ENCODE assay signal across 19 cellular contexts in genomic region chr20:41169184-41169690, GRCh38. TPM values are rescaled to one million over a fixed set of nuclear protein-coding genes. Genes with fewer than 3 reads are reported as not detected.
DNase-seq lines count a peak whose midpoint lies in the region; ATAC-seq, FAIRE-seq and TF ChIP-seq lines count a peak whose summit lies in the region.
"Had no signal": no experiment of that assay in that cellular context is flagged by ENCODE, and none has a peak within 500 bp of the region (broad histone marks: within the 10 kb centered on the region; RNA-seq: fewer than 3 reads in every experiment).

No MANE protein-coding gene starts in this region.

- no peaks in the 10 kb centered on the region for H3K9me3 Mint-ChIP-seq in activated T-cell treated with anti-CD3 and anti-CD28 coated beads, Interleukin-2, amount 50 U/mL, for 72 hours
- H3K9me3 Mint-ChIP-seq in CD4-positive, alpha-beta memory T cell: no peaks in the 10 kb centered on the region
- no peaks in the 10 kb centered on the region for H3K9me3 Mint-ChIP-seq in astrocyte (ENCODE audit: unreplicated experiment)
- no peaks in the 10 kb centered on the region for H3K9me3 Mint-ChIP-seq in activated T-helper 2 cell treated with anti-CD3 and anti-CD28 coated beads, Interferon-gamma antibody, Interleukin-2, Interleukin-4, amounts not matched to agents 10 μg/mL and 5 μg/mL and 100 μg/mL, durations not matched to agents 14 hours and 24 hours and 36 hours
- H3K9me3 Mint-ChIP-seq: GM23338 had no signal

- H3K79me2 ChIP-seq in astrocyte (ENCODE audit: insufficient read depth, low read length) (no peaks in the 10 kb centered on the region), trophoblast cell (ENCODE audit: control insufficient read depth, insufficient read depth, low read length, poor library complexity) (no peaks in the 10 kb centered on the region)

- TF ChIP-seq CTCF in astrocyte (IDR thresholded peaks at IDR 0.05; ENCODE audit: insufficient read depth, low read depth, low read length): no peak

- H2BK12ac ChIP-seq in trophoblast cell (ENCODE audit: low read length): no peak overlapping the region

- no peak overlapping the region for H4K8ac ChIP-seq in trophoblast cell (ENCODE audit: low read depth, low read length)

- intact Hi-C loops in CD4-positive, alpha-beta memory T cell (cut with micrococcal nuclease): no loop called here
- intact Hi-C loops in activated T-helper 2 cell treated with anti-CD3 and anti-CD28 coated beads, Interferon-gamma antibody, Interleukin-2, Interleukin-4, amounts not matched to agents 10 μg/mL and 5 μg/mL and 100 μg/mL, durations not matched to agents 14 hours and 24 hours and 36 hours (cut with micrococcal nuclease): no loop called here

- peak; percentile 13 for DNase-seq in activated T-cell treated with anti-CD3 and anti-CD28 coated beads, Interleukin-2, amount 50 U/mL, for 1 hour
- DNase-seq in activated T-cell treated with anti-CD3 and anti-CD28 coated beads, Interleukin-2, amount 50 U/mL, for 72 hours: no peak
- DNase-seq in CD4-positive, alpha-beta memory T cell: no peak
- no peak for DNase-seq in astrocyte (ENCODE audit: low read depth)
- no peak for DNase-seq in trophoblast cell
- DNase-seq in activated T-helper 2 cell treated with anti-CD3 and anti-CD28 coated beads, Interferon-gamma antibody, Interleukin-2, Interleukin-4, amounts not matched to agents 10 μg/mL and 5 μg/mL and 100 μg/mL, durations not matched to agents 14 hours and 24 hours and 36 hours (ENCODE audit: low spot score): no peak
- DNase-seq: DND-41; kidney glomerular epithelial cell; NCI-H1436 treated with DMSO at 0.1 percent for 48 hours; NCI-H82; PC-9; stimulated activated CD4-positive, alpha-beta T cell treated with anti-CD3 and anti-CD28 coated beads, Interleukin-12 subunit alpha, Interleukin-12 subunit beta, amount 100 ng/mL, for 4 hours; T-helper 9 cell had no signal

- H3K9ac ChIP-seq in astrocyte (ENCODE audit: low read length): no peak overlapping the region
- no peak overlapping the region for H3K9ac ChIP-seq in trophoblast cell (ENCODE audit: low read length)

- POLR2A ChIA-PET in CD4-positive, alpha-beta memory T cell (lab: Charles Lee; ENCODE audit: partially characterized antibody): interaction anchor here (0.9 to 8.8 kb wide), 3 partner anchors 11 to 63 kb away, joined by 4 to 70 read pairs (median 4); no protein-coding TSS in a partner anchor

- H3K36me3 ChIP-seq in CD4-positive, alpha-beta memory T cell (ENCODE audit: insufficient read depth, low read length): peaks cover 96% of the 10 kb centered on the region
- H3K36me3 ChIP-seq in astrocyte (ENCODE audit: insufficient read depth, low read length) (peaks cover 62% of the 10 kb centered on the region), trophoblast cell (ENCODE audit: control insufficient read depth in 1 of 2, insufficient read depth in 2 of 2, low read length in 2 of 2) (peaks cover 94 to 96% of the 10 kb centered on the region in 2 experiments)

- peaks cover 63% of the 10 kb centered on the region for H4K20me1 ChIP-seq in astrocyte (ENCODE audit: insufficient read depth, low read length)

- no peaks in the 10 kb centered on the region for H3K27me3 Mint-ChIP-seq in activated T-cell treated with anti-CD3 and anti-CD28 coated beads, Interleukin-2, amount 50 U/mL, for 72 hours (ENCODE audit: low read depth)
- H3K27me3 Mint-ChIP-seq in CD4-positive, alpha-beta memory T cell: no peaks in the 10 kb centered on the region
- H3K27me3 Mint-ChIP-seq in astrocyte (ENCODE audit: low read depth, unreplicated experiment): no peaks in the 10 kb centered on the region
- H3K27me3 Mint-ChIP-seq in activated T-helper 2 cell treated with anti-CD3 and anti-CD28 coated beads, Interferon-gamma antibody, Interleukin-2, Interleukin-4, amounts not matched to agents 10 μg/mL and 5 μg/mL and 100 μg/mL, durations not matched to agents 14 hours and 24 hours and 36 hours (ENCODE audit: low read depth): no peaks in the 10 kb centered on the region

- FAIRE-seq in astrocyte (lab: Jason Lieb, UNC): no peak
- FAIRE-seq: colon had no signal

- no peak overlapping the region for H3K18ac ChIP-seq in trophoblast cell (ENCODE audit: low read length)

- peaks cover 33% of the 10 kb centered on the region for H3K4me1 Mint-ChIP-seq in activated T-cell treated with anti-CD3 and anti-CD28 coated beads, Interleukin-2, amount 50 U/mL, for 72 hours (ENCODE audit: low read depth)
- peaks cover under 1 to 52% (median 24%) of the 10 kb centered on the region in 4 donors for H3K4me1 Mint-ChIP-seq in CD4-positive, alpha-beta memory T cell
- H3K4me1 Mint-ChIP-seq in astrocyte (ENCODE audit: low read depth, unreplicated experiment): peaks cover 2% of the 10 kb centered on the region
- H3K4me1 Mint-ChIP-seq in activated T-helper 2 cell treated with anti-CD3 and anti-CD28 coated beads, Interferon-gamma antibody, Interleukin-2, Interleukin-4, amounts not matched to agents 10 μg/mL and 5 μg/mL and 100 μg/mL, durations not matched to agents 14 hours and 24 hours and 36 hours (ENCODE audit: low read depth): peaks cover 17% of the 10 kb centered on the region
- H3K4me1 Mint-ChIP-seq: GM23338 had no signal

- H3K36me3 Mint-ChIP-seq in activated T-cell treated with anti-CD3 and anti-CD28 coated beads, Interleukin-2, amount 50 U/mL, for 72 hours (ENCODE audit: insufficient read depth in 2 of 2): peaks cover 16 to 39% of the 10 kb centered on the region in 2 donors
- H3K36me3 Mint-ChIP-seq in CD4-positive, alpha-beta memory T cell: peaks cover 51 to 90% of the 10 kb centered on the region in 2 donors
- H3K36me3 Mint-ChIP-seq in astrocyte (ENCODE audit: low read depth, unreplicated experiment): peaks cover 56% of the 10 kb centered on the region
- peaks cover 84% of the 10 kb centered on the region for H3K36me3 Mint-ChIP-seq in activated T-helper 2 cell treated with anti-CD3 and anti-CD28 coated beads, Interferon-gamma antibody, Interleukin-2, Interleukin-4, amounts not matched to agents 10 μg/mL and 5 μg/mL and 100 μg/mL, durations not matched to agents 14 hours and 24 hours and 36 hours (ENCODE audit: low read depth)

- no peak overlapping the region for H2AK5ac ChIP-seq in trophoblast cell (ENCODE audit: low read length)

- H3K23ac ChIP-seq in trophoblast cell (ENCODE audit: low read length): no peak overlapping the region

- peak overlapping the region; percentile 20 for H3K27ac ChIP-seq in CD4-positive, alpha-beta memory T cell (ENCODE audit: low read depth, low read length)
- peak overlapping the region; percentile 25 for H3K27ac ChIP-seq in astrocyte (ENCODE audit: low read depth, low read length)
- no peak overlapping the region for H3K27ac ChIP-seq in trophoblast cell (ENCODE audit: low read depth, low read length)
- H3K27ac ChIP-seq: PC-9 had no signal

- no peaks in the 10 kb centered on the region for H3K9me3 ChIP-seq in CD4-positive, alpha-beta memory T cell (ENCODE audit: control insufficient read depth in 1 of 2, low read length in 2 of 2)
- H3K9me3 ChIP-seq in astrocyte (ENCODE audit: insufficient read depth, low read depth, low read length): no peaks in the 10 kb centered on the region
- no peaks in the 10 kb centered on the region for H3K9me3 ChIP-seq in trophoblast cell (ENCODE audit: insufficient read depth, low read depth, low read length)
- H3K9me3 ChIP-seq: upper lobe of left lung had no signal

- H3K27me3 ChIP-seq in CD4-positive, alpha-beta memory T cell (ENCODE audit: insufficient read depth, low read length): no peaks in the 10 kb centered on the region
- H3K27me3 ChIP-seq in astrocyte (ENCODE audit: insufficient read depth, low read length): no peaks in the 10 kb centered on the region
- H3K27me3 ChIP-seq in trophoblast cell (ENCODE audit: insufficient read depth, low read length): no peaks in the 10 kb centered on the region
- H3K27me3 ChIP-seq: upper lobe of left lung had no signal

- H3K27ac Mint-ChIP-seq in activated T-cell treated with anti-CD3 and anti-CD28 coated beads, Interleukin-2, amount 50 U/mL, for 72 hours: no peak overlapping the region
- peak overlapping the region in 5 of 7 donors; percentile 22 to 98 (median 75) for H3K27ac Mint-ChIP-seq in CD4-positive, alpha-beta memory T cell
- no peak overlapping the region for H3K27ac Mint-ChIP-seq in astrocyte (ENCODE audit: unreplicated experiment)
- no peak overlapping the region for H3K27ac Mint-ChIP-seq in activated T-helper 2 cell treated with anti-CD3 and anti-CD28 coated beads, Interferon-gamma antibody, Interleukin-2, Interleukin-4, amounts not matched to agents 10 μg/mL and 5 μg/mL and 100 μg/mL, durations not matched to agents 14 hours and 24 hours and 36 hours
- H3K27ac Mint-ChIP-seq: GM23338 had no signal

- CTCF ChIA-PET in CD4-positive, alpha-beta memory T cell (lab: Charles Lee; ENCODE audit: partially characterized antibody): interaction anchor here (2.2 to 2.8 kb wide), 2 partner anchors 11 to 34 kb away, joined by 11 to 16 read pairs; no protein-coding TSS in a partner anchor

- H2BK5ac ChIP-seq in trophoblast cell (ENCODE audit: low read depth, low read length, poor library complexity): no peak overlapping the region

- peaks cover 10% of the 10 kb centered on the region for H3K4me1 ChIP-seq in CD4-positive, alpha-beta memory T cell (ENCODE audit: insufficient read depth, low read length)
- H3K4me1 ChIP-seq in astrocyte (ENCODE audit: insufficient read depth, low read length) (peaks cover 6% of the 10 kb centered on the region), trophoblast cell (ENCODE audit: control insufficient read depth in 1 of 2, insufficient read depth in 2 of 2, low read length in 2 of 2) (no peaks in the 10 kb centered on the region)

- H3K4me3 Mint-ChIP-seq in activated T-cell treated with anti-CD3 and anti-CD28 coated beads, Interleukin-2, amount 50 U/mL, for 72 hours: no peak overlapping the region
- no peak overlapping the region for H3K4me3 Mint-ChIP-seq in CD4-positive, alpha-beta memory T cell
- no peak overlapping the region for H3K4me3 Mint-ChIP-seq in astrocyte (ENCODE audit: unreplicated experiment)
- no peak overlapping the region for H3K4me3 Mint-ChIP-seq in activated T-helper 2 cell treated with anti-CD3 and anti-CD28 coated beads, Interferon-gamma antibody, Interleukin-2, Interleukin-4, amounts not matched to agents 10 μg/mL and 5 μg/mL and 100 μg/mL, durations not matched to agents 14 hours and 24 hours and 36 hours (ENCODE audit: low read depth)
- H3K4me3 Mint-ChIP-seq: GM23338 had no signal

- no peak overlapping the region for H3K14ac ChIP-seq in trophoblast cell (ENCODE audit: low read length)

- H3K4me3 ChIP-seq in CD4-positive, alpha-beta memory T cell (ENCODE audit: low read length in 2 of 2): no peak overlapping the region
- no peak overlapping the region for H3K4me3 ChIP-seq in astrocyte (ENCODE audit: insufficient read depth, low read depth, low read length)
- peak overlapping the region; percentile 11 for H3K4me3 ChIP-seq in trophoblast cell (ENCODE audit: low read depth, low read length)
- H3K4me3 ChIP-seq: GM23338, PC-9, upper lobe of left lung had no signal

- H3K79me1 ChIP-seq in trophoblast cell (ENCODE audit: low read length): no peaks in the 10 kb centered on the region

- H2AFZ ChIP-seq in astrocyte (ENCODE audit: low read depth, low read length) (no peak overlapping the region), trophoblast cell (ENCODE audit: insufficient read depth, low read length, poor library complexity) (no peak overlapping the region)
- H2AFZ ChIP-seq: GM23338, PC-9 had no signal

- H3K4ac ChIP-seq in trophoblast cell (ENCODE audit: low read depth, low read length): no peak overlapping the region

- no peak for ATAC-seq in activated T-cell treated with anti-CD3 and anti-CD28 coated beads, Interleukin-2, amount 50 U/mL, for 72 hours (replicated peaks in 1 of 2)
- ATAC-seq in HG02763 (IDR thresholded peaks at IDR 0.05; ENCODE audit: unreplicated experiment) (no peak), HG03378 (IDR thresholded peaks at IDR 0.05; ENCODE audit: unreplicated experiment) (no peak)
- ATAC-seq: activated CD4-positive, CD25-positive, alpha-beta regulatory T cell treated with anti-CD3 and anti-CD28 coated beads, Interleukin-2, amount 50 U/mL, for 24 hours; GM23338 had no signal

- WGBS in trophoblast cell (ENCODE audit: extremely low coverage, insufficient coverage, insufficient read length): no CpG with 5 or more reads among the region's 8 CpGs

- H3K4me2 ChIP-seq in astrocyte (ENCODE audit: low read length) (no peak overlapping the region), trophoblast cell (ENCODE audit: low read length) (no peak overlapping the region)
- H3K4me2 ChIP-seq: GM23338, PC-9 had no signal

- no peak overlapping the region for H2BK120ac ChIP-seq in trophoblast cell (ENCODE audit: insufficient read depth, low read length, poor library complexity)

- no peak overlapping the region for H4K91ac ChIP-seq in trophoblast cell (ENCODE audit: low read depth, low read length)

- H4K12ac ChIP-seq in trophoblast cell (ENCODE audit: low read depth, low read length): no peak overlapping the region

RNA-seq across cellular contexts. Expression of gene PLCG1, which starts 31.9 kb away (rescaled TPM):
- total RNA-seq in activated T-cell treated with anti-CD3 and anti-CD28 coated beads, Interleukin-2, amount 50 U/mL, for 72 hours: 100 to 1,000 TPM; 177 to 221 TPM
- 100 to 1,000 TPM; 319 to 320 TPM for total RNA-seq in CD4-positive, alpha-beta memory T cell
- 10 to 100 TPM; 22.8 to 68.7 TPM for polyA plus RNA-seq in CD4-positive, alpha-beta memory T cell
- total RNA-seq in astrocyte: 99.6 and 129 TPM in 2 replicates
- polyA plus RNA-seq in trophoblast cell (2013): 55.4 and 60.6 TPM in 2 replicates
- 174 and 187 TPM in 2 replicates for total RNA-seq in activated T-helper 2 cell treated with anti-CD3 and anti-CD28 coated beads, Interferon-gamma antibody, Interleukin-2, Interleukin-4, amounts not matched to agents 10 μg/mL and 5 μg/mL and 100 μg/mL, durations not matched to agents 14 hours and 24 hours and 36 hours

Comparison
In these comparisons a context has a peak if more than half of its experiments do, and no peak if none do; other contexts are left out.
1. H3K27ac Mint-ChIP-seq: peak in CD4-positive, alpha-beta memory T cell (5 of 7); none in activated T-cell treated with anti-CD3 and anti-CD28 coated beads, Interleukin-2, amount 50 U/mL, for 72 hours (single experiment), astrocyte (single experiment) and activated T-helper 2 cell treated with anti-CD3 and anti-CD28 coated beads, Interferon-gamma antibody, Interleukin-2, Interleukin-4, amounts not matched to agents 10 μg/mL and 5 μg/mL and 100 μg/mL, durations not matched to agents 14 hours and 24 hours and 36 hours (single experiment).